23 cellular contexts compared by ENCODE assay signal in the genomic region with DNA sequence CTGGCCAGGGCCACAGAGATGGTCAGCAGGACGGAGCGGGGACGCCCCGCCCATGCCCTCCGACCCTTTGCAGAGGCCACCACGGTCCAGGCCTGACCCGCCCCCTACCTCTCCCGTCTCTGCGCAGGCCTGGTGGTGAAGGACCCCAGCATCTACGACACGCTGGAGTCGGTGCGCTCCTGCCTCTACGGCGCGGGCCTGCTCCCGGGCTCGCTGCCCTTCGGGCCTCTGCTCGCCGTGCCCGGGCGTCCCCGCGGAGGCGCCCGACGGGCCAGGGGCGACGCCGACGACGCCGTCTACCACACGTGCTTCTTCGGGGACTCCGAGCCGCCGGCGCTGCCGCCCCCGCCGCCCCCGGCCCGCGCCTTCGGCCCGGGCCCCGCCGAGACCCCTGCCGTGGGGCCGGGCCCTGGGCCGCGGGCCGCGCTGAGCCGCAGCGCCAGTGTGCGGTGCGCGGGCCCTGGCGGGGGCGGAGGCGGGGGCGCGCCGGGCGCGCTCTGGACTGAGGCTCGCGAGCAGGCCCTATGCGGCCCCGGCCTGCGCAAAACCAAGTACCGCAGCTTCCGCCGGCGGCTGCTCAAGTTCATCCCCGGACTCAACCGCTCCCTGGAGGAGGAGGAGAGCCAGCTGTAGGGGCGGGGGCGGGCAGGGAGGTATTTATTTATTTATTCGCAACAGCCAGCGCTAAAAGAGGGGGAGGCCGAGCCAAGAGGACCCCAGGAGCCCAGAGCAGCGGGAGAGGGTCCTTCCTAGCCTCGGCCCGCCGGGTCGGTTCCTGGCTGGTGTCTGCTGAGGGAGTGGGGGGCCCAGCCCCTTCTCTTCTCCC. TPM values are rescaled to one million over a fixed set of nuclear protein-coding genes. Genes with fewer than 3 reads are reported as not detected.
DNase-seq lines count a peak whose midpoint lies in the region; ATAC-seq and TF ChIP-seq lines count a peak whose summit lies in the region.
"Had no signal": no experiment of that assay in that cellular context is flagged by ENCODE, and none has a peak within 500 bp of the region (broad histone marks: within the 10 kb centered on the region; RNA-seq: fewer than 3 reads in every experiment).

No MANE protein-coding gene starts in this region.

- no peaks in the 10 kb centered on the region for H3K23me2 ChIP-seq in H9 (ENCODE audit: insufficient read length, low read depth, low read length, poor library complexity, severe bottlenecking)

- no peak for TF ChIP-seq CTCF in H9 (conservative IDR thresholded peaks at IDR 0.05)
- TF ChIP-seq CTCF in breast epithelium (IDR thresholded peaks at IDR 0.05) = no peak
- TF ChIP-seq CTCF in gastroesophageal sphincter (IDR thresholded peaks at IDR 0.05) = no peak

- peaks cover 77% of the 10 kb centered on the region for H3K27me3 Mint-ChIP-seq in H9 (ENCODE audit: low read depth)
- H3K27me3 Mint-ChIP-seq: activated CD4-positive, alpha-beta memory T cell treated with anti-CD3 and anti-CD28 coated beads for 36 hours; activated naive CD4-positive, alpha-beta T cell treated with anti-CD3 and anti-CD28 coated beads, Interleukin-2, amount 50 U/mL, for 24 hours had no signal

- H2BK15ac ChIP-seq in H9 (ENCODE audit: low read depth, low read length) = no peak overlapping the region

- no peak for TF ChIP-seq EP300 in gastroesophageal sphincter (IDR thresholded peaks at IDR 0.05)

- TF ChIP-seq POLR2A in breast epithelium (IDR thresholded peaks at IDR 0.05) (no peak), gastroesophageal sphincter (IDR thresholded peaks at IDR 0.05) (no peak)

- DNase-seq in H9 = peak; percentile 70
- peak; percentile 58 for DNase-seq in astrocyte of the hippocampus (ENCODE audit: low read depth, low spot score)
- peak; percentile 23 for DNase-seq in retina
- DNase-seq in breast epithelium (ENCODE audit: low spot score in 2 of 2) = no peak
- no peak for DNase-seq in OCI-M1 (lab: John Stamatoyannopoulos, UW)
- DNase-seq: activated CD4-positive, alpha-beta memory T cell treated with anti-CD3 and anti-CD28 coated beads for 36 hours; activated T-cell treated with anti-CD3 and anti-CD28 coated beads, Interleukin-2, amount 50 U/mL, for 1 hour; Caco-2; EL; KG1; mesendoderm; NCI-H1417 treated with DMSO at 0.1 percent for 48 hours; NCI-H69; SHP77; stomach; T-helper 1 cell; WERI-Rb-1 had no signal

- H2BK5ac ChIP-seq in H9 (ENCODE audit: insufficient read length, low read length) = no peak overlapping the region

- H3K23ac ChIP-seq in H9 (ENCODE audit: insufficient read length, low read depth, low read length) = no peak overlapping the region

- peaks cover 24 to 38% of the 10 kb centered on the region in 2 experiments for H3K4me1 Mint-ChIP-seq in H9
- H3K4me1 Mint-ChIP-seq: activated naive CD4-positive, alpha-beta T cell treated with anti-CD3 and anti-CD28 coated beads, Interleukin-2, amount 50 U/mL, for 24 hours had no signal

- H3K56ac ChIP-seq in H9 (ENCODE audit: insufficient read length, low read depth, low read length) = no peak overlapping the region

- H3K18ac ChIP-seq in H9 (ENCODE audit: insufficient read length, low read depth, low read length) = no peak overlapping the region

- no peaks in the 10 kb centered on the region for H3K27me3 ChIP-seq in H9 (ENCODE audit: insufficient read depth, low read length)
- peaks cover 49% of the 10 kb centered on the region for H3K27me3 ChIP-seq in iPS-20b (ENCODE audit: insufficient read depth, low read length)
- H3K27me3 ChIP-seq in breast epithelium = no peaks in the 10 kb centered on the region
- H3K27me3 ChIP-seq in gastroesophageal sphincter = no peaks in the 10 kb centered on the region

- no peak overlapping the region for H2BK120ac ChIP-seq in H9 (ENCODE audit: low read depth, low read length, poor library complexity, severe bottlenecking)

- H3K36me3 ChIP-seq in iPS-20b (ENCODE audit: insufficient read depth, low read depth, low read length) = no peaks in the 10 kb centered on the region
- H3K36me3 ChIP-seq in breast epithelium = no peaks in the 10 kb centered on the region
- H3K36me3 ChIP-seq in gastroesophageal sphincter = peaks cover 0 to 45% of the 10 kb centered on the region in 2 donors

- peak overlapping the region in 1 of 2 experiments; percentile 41; a peak in 2 of 5 replicates for H3K4me3 Mint-ChIP-seq in H9
- H3K4me3 Mint-ChIP-seq: activated CD4-positive, alpha-beta memory T cell treated with anti-CD3 and anti-CD28 coated beads for 36 hours; activated naive CD4-positive, alpha-beta T cell treated with anti-CD3 and anti-CD28 coated beads, Interleukin-2, amount 50 U/mL, for 24 hours; dendritic cell treated with granulocyte-macrophage colony-stimulating factor and Interleukin-4, amounts not matched to agents 40 ng/mL and 50 ng/mL, for 4 days had no signal

- no peaks in the 10 kb centered on the region for H3K79me2 ChIP-seq in H9 (ENCODE audit: insufficient read depth, low read length)

- H4K20me1 ChIP-seq in H9 (ENCODE audit: control insufficient read depth, insufficient read depth, insufficient read length) = no peaks in the 10 kb centered on the region

- H4K8ac ChIP-seq in H9 (replicated peaks; ENCODE audit: insufficient read length, low read depth, low read length) = no peak overlapping the region

- no peak overlapping the region; a peak in 1 of 7 replicates for H3K27ac Mint-ChIP-seq in H9
- H3K27ac Mint-ChIP-seq: activated CD4-positive, alpha-beta memory T cell treated with anti-CD3 and anti-CD28 coated beads for 36 hours; activated naive CD4-positive, alpha-beta T cell treated with anti-CD3 and anti-CD28 coated beads, Interleukin-2, amount 50 U/mL, for 24 hours; dendritic cell treated with granulocyte-macrophage colony-stimulating factor and Interleukin-4, amounts not matched to agents 40 ng/mL and 50 ng/mL, for 4 days had no signal

- H3T11ph ChIP-seq in H9 (ENCODE audit: low read length) = no peak overlapping the region

- H4K5ac ChIP-seq in H9 (ENCODE audit: insufficient read length, low read depth, low read length) = no peak overlapping the region

- H3K14ac ChIP-seq in H9 (ENCODE audit: insufficient read depth, low read length) = no peak overlapping the region

- ATAC-seq in gastroesophageal sphincter = no peak
- no peak for ATAC-seq in GM18520 (IDR thresholded peaks at IDR 0.05; ENCODE audit: unreplicated experiment)
- ATAC-seq: esophagus mucosa had no signal

- no peak overlapping the region for H3K4me2 ChIP-seq in H9 (ENCODE audit: insufficient read depth, insufficient read length, low read length)

- peaks cover 0 to 14% (median 10%) of the 10 kb centered on the region in 3 experiments; a peak in 3 of 7 replicates for H3K36me3 Mint-ChIP-seq in H9 (ENCODE audit: insufficient read depth in 1 of 3, low read depth in 3 of 3)

- H3K4me3 ChIP-seq in iPS-20b (ENCODE audit: low read length) (peak overlapping the region; percentile 40; the same call in 1 of the 2 replicates), breast epithelium (no peak overlapping the region), gastroesophageal sphincter (no peak overlapping the region)
- H3K4me3 ChIP-seq: stomach had no signal

- no peaks in the 10 kb centered on the region for H3K79me1 ChIP-seq in H9 (ENCODE audit: insufficient read depth, low read depth, low read length, poor library complexity, severe bottlenecking)

- H2BK20ac ChIP-seq in H9 (ENCODE audit: low read depth, low read length, poor library complexity, severe bottlenecking) = no peak overlapping the region

- no peak overlapping the region for H3K4ac ChIP-seq in H9 (ENCODE audit: low read depth, low read length)

- no peak overlapping the region for H2AK5ac ChIP-seq in H9 (ENCODE audit: insufficient read length, low read length)

- intact Hi-C loops in breast epithelium (cut with DNase I; ENCODE audit: low total_unique reads) = no loop called here

- H3K9ac ChIP-seq in H9 (ENCODE audit: extremely low read depth, insufficient read length, low read length) (no peak overlapping the region), iPS-20b (ENCODE audit: low read depth, low read length) (no peak overlapping the region)

- H3K27ac ChIP-seq in H9 (ENCODE audit: insufficient read length, low read depth, low read length) (no peak overlapping the region), iPS-20b (ENCODE audit: low read length) (no peak overlapping the region), breast epithelium (peak overlapping the region in 1 of 2 donors; percentile 25), gastroesophageal sphincter (no peak overlapping the region)
- H3K27ac ChIP-seq: stomach, WERI-Rb-1 had no signal

- H3K9me3 Mint-ChIP-seq in H9 = no peaks in the 10 kb centered on the region; a peak in 1 of 5 replicates
- H3K9me3 Mint-ChIP-seq: activated CD4-positive, alpha-beta memory T cell treated with anti-CD3 and anti-CD28 coated beads for 36 hours; activated naive CD4-positive, alpha-beta T cell treated with anti-CD3 and anti-CD28 coated beads, Interleukin-2, amount 50 U/mL, for 24 hours; dendritic cell treated with granulocyte-macrophage colony-stimulating factor and Interleukin-4, amounts not matched to agents 40 ng/mL and 50 ng/mL, for 4 days had no signal

- H3K4me1 ChIP-seq in H9 (ENCODE audit: insufficient read depth, low read length) = peaks cover 5% of the 10 kb centered on the region; the same call in 1 of the 2 replicates
- peaks cover 12% of the 10 kb centered on the region for H3K4me1 ChIP-seq in iPS-20b (ENCODE audit: insufficient read depth, low read length)
- no peaks in the 10 kb centered on the region for H3K4me1 ChIP-seq in breast epithelium
- H3K4me1 ChIP-seq in gastroesophageal sphincter = peaks cover 0 to 31% (median 15%) of the 10 kb centered on the region in 3 donors
- H3K4me1 ChIP-seq: Caco-2 had no signal

- WGBS in H9 (ENCODE audit: extremely low coverage, insufficient read length, low lambda C conversion rate) = no CpG with 5 or more reads among the region's 90 CpGs
- WGBS in gastroesophageal sphincter (ENCODE audit: low coverage in 1 of 2), 2 donors = no CpG with 5 or more reads among the region's 90 CpGs

- H4K91ac ChIP-seq in H9 (ENCODE audit: insufficient read length, low read depth, low read length) = no peak overlapping the region

- H2BK12ac ChIP-seq in H9 (ENCODE audit: insufficient read length, low read depth, low read length) = no peak overlapping the region

- H2AFZ ChIP-seq in H9 (ENCODE audit: low read length) = no peak overlapping the region

- H3K9me3 ChIP-seq in H9 (ENCODE audit: control insufficient read depth, low read depth, low read length) (no peaks in the 10 kb centered on the region), iPS-20b (ENCODE audit: insufficient read depth, low read depth, low read length) (no peaks in the 10 kb centered on the region), breast epithelium (no peaks in the 10 kb centered on the region), gastroesophageal sphincter (no peaks in the 10 kb centered on the region)
- H3K9me3 ChIP-seq: Caco-2, stomach had no signal

RNA-seq across cellular contexts. Expression of gene TAMALIN, which starts 8.0 kb away (rescaled TPM):
- 1.1 and 1.2 TPM in 2 replicates for total RNA-seq in H9 (2021)
- 10 to 100 TPM in 2 of 3 donors, 1 to 10 TPM in 1; 8.5 to 27.2 (median 16.0) TPM for total RNA-seq in breast epithelium
- total RNA-seq in gastroesophageal sphincter = 10 to 100 TPM; 11.8 to 18.0 (median 16.1) TPM

RNA-seq across cellular contexts. Expression of gene NR4A1, which starts 36.5 kb away (rescaled TPM):
- 25.8 and 27.3 TPM in 2 replicates for total RNA-seq in H9 (2021)
- 100 to 1,000 TPM in 1 of 3 donors, 10 to 100 TPM in 2; 35.7 to 154 (median 66.2) TPM for total RNA-seq in breast epithelium
- 10 to 100 TPM; 29.9 to 67.2 (median 35.2) TPM for total RNA-seq in gastroesophageal sphincter

RNA-seq across cellular contexts. Expression of gene ATG101, which starts 55.0 kb away (rescaled TPM):
- total RNA-seq in H9 (2021) = 58.3 and 61.1 TPM in 2 replicates
- total RNA-seq in breast epithelium = 10 to 100 TPM; 35.0 to 54.2 (median 39.7) TPM
- 10 to 100 TPM; 36.7 to 60.2 (median 52.6) TPM for total RNA-seq in gastroesophageal sphincter

Comparison
In these comparisons a context has a peak if more than half of its experiments do, and no peak if none do; other contexts are left out.
1. DNase-seq: peak in H9 (single experiment), astrocyte of the hippocampus (single experiment) and retina (single experiment); none in breast epithelium (0 of 2) and OCI-M1 (single experiment).